ENCODE assay signal across 8 cellular contexts in genomic region chrX:134797390-134797700, GRCh38. TPM values are rescaled to one million over a fixed set of nuclear protein-coding genes. Genes with fewer than 3 reads are reported as not detected.
DNase-seq lines count a peak whose midpoint lies in the region; ATAC-seq, FAIRE-seq and TF ChIP-seq lines count a peak whose summit lies in the region.

No MANE protein-coding gene starts in this region.

- no CpG with 5 or more reads among the region's 7 CpGs for WGBS in mesendoderm (ENCODE audit: extremely low coverage, insufficient coverage, low lambda C conversion rate)

- H2BK15ac ChIP-seq in mesendoderm (replicated peaks; ENCODE audit: low read depth) = no peak overlapping the region

- H3K23ac ChIP-seq in mesendoderm (ENCODE audit: low read length) = no peak overlapping the region

- H3K36me3 ChIP-seq in left ventricle myocardium inferior (peaks cover 1% of the 10 kb centered on the region), mesendoderm (ENCODE audit: control insufficient read depth, insufficient read depth, low read length) (no peaks in the 10 kb centered on the region), vagina (no peaks in the 10 kb centered on the region)

- H3K4me2 ChIP-seq in mesendoderm (ENCODE audit: low read length) = no peak overlapping the region

- H3K4ac ChIP-seq in mesendoderm (ENCODE audit: low read depth, low read length) = no peak overlapping the region

- TF ChIP-seq POLR2A in vagina (IDR thresholded peaks at IDR 0.05) = no peak
- no peak for TF ChIP-seq POLR2A in GM12892 (IDR thresholded peaks at IDR 0.05; ENCODE audit: low read depth, low read length)

- no peak overlapping the region for H2AK5ac ChIP-seq in mesendoderm (ENCODE audit: low read length)

- H3K27me3 ChIP-seq in left ventricle myocardium inferior (ENCODE audit: low read depth) (no peaks in the 10 kb centered on the region), mesendoderm (ENCODE audit: insufficient read depth, low read length, poor library complexity) (no peaks in the 10 kb centered on the region), vagina (no peaks in the 10 kb centered on the region)

- H3K9me3 ChIP-seq in left ventricle myocardium inferior (replicated peaks) = no peaks in the 10 kb centered on the region
- no peaks in the 10 kb centered on the region for H3K9me3 ChIP-seq in vagina

- H3K18ac ChIP-seq in mesendoderm (ENCODE audit: low read length) = peak overlapping the region; percentile 60

- DNase-seq in left ventricle myocardium inferior (no peak), Right ventricle myocardium inferior (ENCODE audit: missing footprints) (no peak), astrocyte of the cerebellum (ENCODE audit: low read depth) (no peak), mesendoderm (no peak), vagina (ENCODE audit: extremely low spot score in 2 of 2) (no peak), GM12892 (ENCODE audit: insufficient read length) (no peak), NCI-H187 (lab: John Stamatoyannopoulos, UW) (no peak), RCC 7860 (ENCODE audit: low spot score) (no peak)

- H3K4me3 ChIP-seq in left ventricle myocardium inferior (peak overlapping the region; percentile 88), astrocyte of the cerebellum (ENCODE audit: low read depth, low read length) (peak overlapping the region; percentile 75), mesendoderm (ENCODE audit: low read length) (peak overlapping the region; percentile 0), vagina (peak overlapping the region; percentile 59 to 83)

- H3K9ac ChIP-seq in mesendoderm (ENCODE audit: low read length) = peak overlapping the region; percentile 61

- H3K79me2 ChIP-seq in mesendoderm (ENCODE audit: control insufficient read depth, insufficient read depth, low read length) = peaks cover 13% of the 10 kb centered on the region

- H4K5ac ChIP-seq in mesendoderm (ENCODE audit: low read length) = no peak overlapping the region

- no peak for ATAC-seq in Right ventricle myocardium inferior

- no peak for TF ChIP-seq CTCF in left ventricle myocardium inferior (IDR thresholded peaks at IDR 0.05; ENCODE audit: borderline replicate concordance)
- TF ChIP-seq CTCF in astrocyte of the cerebellum (IDR thresholded peaks at IDR 0.05; ENCODE audit: low read depth, low read length, missing control alignments) = no peak
- no peak for TF ChIP-seq CTCF in vagina (IDR thresholded peaks at IDR 0.05)

- no peak overlapping the region for H2BK5ac ChIP-seq in mesendoderm (ENCODE audit: low read length)

- no peak overlapping the region for H4K8ac ChIP-seq in mesendoderm (ENCODE audit: low read depth, low read length)

- peak overlapping the region; percentile 56 for H3K56ac ChIP-seq in mesendoderm (ENCODE audit: low read length)

- peaks cover 15% of the 10 kb centered on the region for H3K4me1 ChIP-seq in left ventricle myocardium inferior
- H3K4me1 ChIP-seq in mesendoderm (ENCODE audit: control insufficient read depth, low read depth, low read length) = no peaks in the 10 kb centered on the region
- H3K4me1 ChIP-seq in vagina = peaks cover 13% of the 10 kb centered on the region

- no peak overlapping the region for H2BK120ac ChIP-seq in mesendoderm (ENCODE audit: low read depth, low read length)

- H3K27ac ChIP-seq in left ventricle myocardium inferior (replicated peaks) = peak overlapping the region; percentile 73
- peak overlapping the region; percentile 27 for H3K27ac ChIP-seq in mesendoderm (ENCODE audit: low read depth, low read length)
- H3K27ac ChIP-seq in vagina = no peak overlapping the region

- intact Hi-C loops in left ventricle myocardium inferior (cut with micrococcal nuclease) = no loop called here
- intact Hi-C loops in Right ventricle myocardium inferior (cut with DNase I) = no loop called here
- intact Hi-C loops in vagina (cut with DNase I) = no loop called here

- H3K79me1 ChIP-seq in mesendoderm (ENCODE audit: low read length) = peaks cover 2% of the 10 kb centered on the region

- FAIRE-seq in GM12892 (lab: Jason Lieb, UNC) (no peak), RCC 7860 (lab: Jason Lieb, UNC) (no peak)

- in situ Hi-C loops in astrocyte of the cerebellum (cut with HindIII; ENCODE audit: low sequenced_read_pairs) = no loop called here

RNA-seq across cellular contexts. Expression of gene PABIR2, which starts 0.3 kb away (rescaled TPM):
- total RNA-seq in left ventricle myocardium inferior = 12.3 TPM
- 9.5 TPM for total RNA-seq in Right ventricle myocardium inferior
- 19.2 TPM for polyA plus RNA-seq in mesendoderm (2013, experiment 1 of 2)
- polyA plus RNA-seq in mesendoderm (2013, experiment 2 of 2) = 19.9 TPM
- total RNA-seq in vagina = 15.5 TPM
- 36.5 TPM for polyA plus RNA-seq in GM12892 (2012; ENCODE audit: missing spikeins)

Comparison
In these comparisons a context has a peak if more than half of its experiments do, and no peak if none do; other contexts are left out.
1. H3K4me3 ChIP-seq: peak in every context shown above with its lines; median percentile 88 in left ventricle myocardium inferior; 75 in astrocyte of the cerebellum; 71 in vagina; 0 in mesendoderm.